19 cellular contexts compared by ENCODE assay signal in genomic region chr5:136203303-136203922, GRCh38. TPM values are rescaled to one million over a fixed set of nuclear protein-coding genes. Genes with fewer than 3 reads are reported as not detected.
"Had no signal": no experiment of that assay in that cellular context is flagged by ENCODE, and none has a peak within 500 bp of the region (broad histone marks: within the 10 kb centered on the region; RNA-seq: fewer than 3 reads in every experiment).

No MANE protein-coding gene starts in this region.

- H3K27me3 ChIP-seq: pancreas, thyroid gland had no signal

- H3K4me1 Mint-ChIP-seq: activated CD4-positive, alpha-beta T cell treated with anti-CD3 and anti-CD28 coated beads, Interleukin-2, amount 10 ng/mL, durations not matched to agents 7 days and 5 days; activated naive CD8-positive, alpha-beta T cell treated with anti-CD3 and anti-CD28 coated beads, Interleukin-2, amount 50 U/mL, for 24 hours; natural killer cell; stimulated activated effector memory CD8-positive, alpha-beta T cell treated with anti-CD3 and anti-CD28 coated beads, Interleukin-12 subunit alpha, Interleukin-12 subunit beta, amount 100 ng/mL, for 72 hours had no signal

- H3K4me3 Mint-ChIP-seq: activated CD4-positive, alpha-beta T cell treated with anti-CD3 and anti-CD28 coated beads, Interleukin-2, amount 10 ng/mL, durations not matched to agents 7 days and 5 days; activated naive CD4-positive, alpha-beta T cell treated with anti-CD3 and anti-CD28 coated beads for 36 hours; activated naive CD8-positive, alpha-beta T cell treated with anti-CD3 and anti-CD28 coated beads, Interleukin-2, amount 50 U/mL, for 24 hours; activated T-helper 1 cell treated with anti-CD3 and anti-CD28 coated beads, Interleukin-12 subunit alpha, Interleukin-12 subunit beta, Interleukin-2, Interleukin-4 antibody, amounts not matched to agents 30 ng/mL and 10 ng/mL and 1 ng/mL, durations not matched to agents 14 hours and 24 hours and 36 hours; dendritic cell treated with granulocyte-macrophage colony-stimulating factor and Interleukin-4, amounts not matched to agents 40 ng/mL and 50 ng/mL, for 4 days; effector memory CD8-positive, alpha-beta T cell; natural killer cell; stimulated activated effector memory CD8-positive, alpha-beta T cell treated with anti-CD3 and anti-CD28 coated beads, Interleukin-12 subunit alpha, Interleukin-12 subunit beta, amount 100 ng/mL, for 72 hours had no signal

- H3K4me3 ChIP-seq: breast epithelium, heart left ventricle, left lung, pancreas, thyroid gland had no signal

- H3K4me1 ChIP-seq: breast epithelium, heart left ventricle, left lung, pancreas, thyroid gland had no signal

- H3K36me3 Mint-ChIP-seq: natural killer cell; stimulated activated effector memory CD8-positive, alpha-beta T cell treated with anti-CD3 and anti-CD28 coated beads, Interleukin-12 subunit alpha, Interleukin-12 subunit beta, amount 100 ng/mL, for 72 hours had no signal

- DNase-seq: activated CD4-positive, alpha-beta T cell treated with anti-CD3 and anti-CD28 coated beads, Interleukin-2, amount 10 ng/mL, durations not matched to agents 7 days and 5 days; activated naive CD4-positive, alpha-beta T cell treated with anti-CD3 and anti-CD28 coated beads for 36 hours; activated naive CD8-positive, alpha-beta T cell treated with anti-CD3 and anti-CD28 coated beads, Interleukin-2, amount 50 U/mL, for 24 hours; aorta; cerebellar nuclear complex; effector memory CD8-positive, alpha-beta T cell; heart left ventricle; left lung; mammary epithelial cell; natural killer cell; pancreas; stimulated activated CD4-positive, alpha-beta T cell treated with anti-CD3 and anti-CD28 coated beads, Interleukin-12 subunit alpha, Interleukin-12 subunit beta, amount 100 ng/mL, for 4 hours; stimulated activated CD4-positive, alpha-beta T cell treated with anti-CD3 and anti-CD28 coated beads, Interleukin-2, amount 100 ng/mL, for 24 hours; thyroid gland had no signal

- H3K36me3 ChIP-seq: breast epithelium, heart left ventricle, left lung, pancreas, thyroid gland had no signal

- H3K27ac ChIP-seq: breast epithelium, heart left ventricle, left lung, pancreas, thyroid gland had no signal

- H3K9me3 ChIP-seq: breast epithelium, left lung, pancreas, thyroid gland had no signal

- H3K9me3 Mint-ChIP-seq: activated CD4-positive, alpha-beta T cell treated with anti-CD3 and anti-CD28 coated beads, Interleukin-2, amount 10 ng/mL, durations not matched to agents 7 days and 5 days; activated naive CD4-positive, alpha-beta T cell treated with anti-CD3 and anti-CD28 coated beads for 36 hours; activated naive CD8-positive, alpha-beta T cell treated with anti-CD3 and anti-CD28 coated beads, Interleukin-2, amount 50 U/mL, for 24 hours; activated T-helper 1 cell treated with anti-CD3 and anti-CD28 coated beads, Interleukin-12 subunit alpha, Interleukin-12 subunit beta, Interleukin-2, Interleukin-4 antibody, amounts not matched to agents 30 ng/mL and 10 ng/mL and 1 ng/mL, durations not matched to agents 14 hours and 24 hours and 36 hours; dendritic cell treated with granulocyte-macrophage colony-stimulating factor and Interleukin-4, amounts not matched to agents 40 ng/mL and 50 ng/mL, for 4 days; effector memory CD8-positive, alpha-beta T cell; natural killer cell; stimulated activated effector memory CD8-positive, alpha-beta T cell treated with anti-CD3 and anti-CD28 coated beads, Interleukin-12 subunit alpha, Interleukin-12 subunit beta, amount 100 ng/mL, for 72 hours had no signal

- H3K27ac Mint-ChIP-seq: activated CD4-positive, alpha-beta T cell treated with anti-CD3 and anti-CD28 coated beads, Interleukin-2, amount 10 ng/mL, durations not matched to agents 7 days and 5 days; activated naive CD4-positive, alpha-beta T cell treated with anti-CD3 and anti-CD28 coated beads for 36 hours; activated naive CD8-positive, alpha-beta T cell treated with anti-CD3 and anti-CD28 coated beads, Interleukin-2, amount 50 U/mL, for 24 hours; activated T-helper 1 cell treated with anti-CD3 and anti-CD28 coated beads, Interleukin-12 subunit alpha, Interleukin-12 subunit beta, Interleukin-2, Interleukin-4 antibody, amounts not matched to agents 30 ng/mL and 10 ng/mL and 1 ng/mL, durations not matched to agents 14 hours and 24 hours and 36 hours; dendritic cell treated with granulocyte-macrophage colony-stimulating factor and Interleukin-4, amounts not matched to agents 40 ng/mL and 50 ng/mL, for 4 days; effector memory CD8-positive, alpha-beta T cell; natural killer cell; stimulated activated effector memory CD8-positive, alpha-beta T cell treated with anti-CD3 and anti-CD28 coated beads, Interleukin-12 subunit alpha, Interleukin-12 subunit beta, amount 100 ng/mL, for 72 hours had no signal

- ATAC-seq: activated naive CD8-positive, alpha-beta T cell treated with anti-CD3 and anti-CD28 coated beads, Interleukin-2, amount 50 U/mL, for 24 hours; effector memory CD8-positive, alpha-beta T cell; heart left ventricle; left lung; natural killer cell; pancreas; stimulated activated effector memory CD8-positive, alpha-beta T cell treated with anti-CD3 and anti-CD28 coated beads, Interleukin-12 subunit alpha, Interleukin-12 subunit beta, amount 100 ng/mL, for 72 hours had no signal

RNA-seq across cellular contexts. Expression of gene SMIM32, which starts 10.5 kb away (rescaled TPM):
- total RNA-seq: activated CD4-positive, alpha-beta T cell treated with anti-CD3 and anti-CD28 coated beads, Interleukin-2, amount 10 ng/mL, durations not matched to agents 7 days and 5 days; activated naive CD4-positive, alpha-beta T cell treated with anti-CD3 and anti-CD28 coated beads for 36 hours; activated T-helper 1 cell treated with anti-CD3 and anti-CD28 coated beads, Interleukin-12 subunit alpha, Interleukin-12 subunit beta, Interleukin-2, Interleukin-4 antibody, amounts not matched to agents 30 ng/mL and 10 ng/mL and 1 ng/mL, durations not matched to agents 14 hours and 24 hours and 36 hours; breast epithelium; epithelial cell of proximal tubule; heart left ventricle; left lung; mammary epithelial cell; natural killer cell had no signal
- polyA plus RNA-seq: heart left ventricle, mammary epithelial cell had no signal
